ENCODE assay signal across 28 cellular contexts in the genomic region with DNA sequence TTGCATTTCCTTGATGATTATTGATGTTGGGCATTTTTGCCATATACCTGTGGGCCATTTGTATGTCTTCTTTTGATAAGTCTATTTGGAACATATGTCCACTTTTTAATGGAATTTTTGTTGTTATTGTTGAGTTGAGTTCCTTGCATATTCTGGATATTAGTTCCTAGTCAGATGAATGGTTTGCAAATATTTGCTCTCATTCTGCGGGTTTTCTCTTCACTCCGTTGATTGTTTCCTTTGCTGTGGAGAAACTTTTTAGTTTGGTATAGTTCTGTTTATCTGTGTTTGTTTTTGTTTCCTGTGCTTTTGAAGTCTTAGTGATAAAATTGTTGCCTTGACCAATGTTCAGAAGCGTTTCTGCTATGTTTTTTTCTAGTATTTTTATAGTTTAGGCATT.
"Had no signal": no experiment of that assay in that cellular context is flagged by ENCODE, and none has a peak within 500 bp of the region (broad histone marks: within the 10 kb centered on the region; RNA-seq: fewer than 3 reads in every experiment).

No MANE protein-coding gene starts in this region.

- H3K36me3 ChIP-seq: colonic mucosa, esophagus muscularis mucosa, esophagus squamous epithelium, gastrocnemius medialis had no signal

- H3K9me3 ChIP-seq: colonic mucosa, esophagus squamous epithelium, gastrocnemius medialis, gastroesophageal sphincter had no signal

- H3K4me2 ChIP-seq: hepatocyte had no signal

- ATAC-seq: effector memory CD8-positive, alpha-beta T cell; esophagus mucosa; foreskin keratinocyte; gastrocnemius medialis; gastroesophageal sphincter; heart left ventricle; heart right ventricle had no signal

- FAIRE-seq: endometrium, endothelial cell of umbilical vein, frontal cortex had no signal

- DNase-seq: colonic mucosa; cortex of kidney; dermis blood vessel endothelial cell; dorsolateral prefrontal cortex; effector CD4-positive, alpha-beta T cell; effector CD8-positive, alpha-beta T cell; effector memory CD4-positive, alpha-beta T cell; effector memory CD8-positive, alpha-beta T cell; endodermal cell; erythroblast; esophagus squamous epithelium; foreskin fibroblast; foreskin keratinocyte; foreskin melanocyte; gastrocnemius medialis; glutamatergic neuron; head of caudate nucleus; heart left ventricle; heart right ventricle had no signal

- H3K27me3 ChIP-seq: colonic mucosa, esophagus muscularis mucosa, esophagus squamous epithelium, foreskin keratinocyte, gastrocnemius medialis, gastroesophageal sphincter, heart left ventricle, heart right ventricle, hepatocyte had no signal

- H2AFZ ChIP-seq: hepatocyte had no signal

- H3K4me3 ChIP-seq: colonic mucosa, coronary artery, dorsolateral prefrontal cortex, esophagus muscularis mucosa, esophagus squamous epithelium, gastrocnemius medialis, gastroesophageal sphincter, heart left ventricle, heart right ventricle, hepatocyte had no signal

- H3K4me1 ChIP-seq: colonic mucosa, gastrocnemius medialis had no signal

- H3K27ac ChIP-seq: colonic mucosa, coronary artery, dorsolateral prefrontal cortex, epithelial cell of prostate, esophagus muscularis mucosa, esophagus squamous epithelium, foreskin keratinocyte, gastrocnemius medialis, gastroesophageal sphincter, heart left ventricle, heart right ventricle, hepatocyte had no signal
